In genomic region chr2:105125428-105125827, GRCh38 we compare ENCODE assay signal across 14 cellular contexts.
DNase-seq lines count a peak whose midpoint lies in the region; ATAC-seq and TF ChIP-seq lines count a peak whose summit lies in the region.
"Had no signal": no experiment of that assay in that cellular context is flagged by ENCODE, and none has a peak within 500 bp of the region (broad histone marks: within the 10 kb centered on the region; RNA-seq: fewer than 3 reads in every experiment).

No MANE protein-coding gene starts in this region.

- H3K36me3 ChIP-seq in HEK293 (ENCODE audit: control insufficient read depth in 2 of 2, insufficient read depth in 1 of 2, low read length in 2 of 2) (no peaks in the 10 kb centered on the region), SK-N-SH (replicated peaks in 1 of 2; ENCODE audit: control insufficient read depth in 1 of 2, insufficient read depth in 2 of 2, low read length in 1 of 2) (no peaks in the 10 kb centered on the region), iPS-20b (ENCODE audit: insufficient read depth, low read depth, low read length) (no peaks in the 10 kb centered on the region), right atrium auricular region (no peaks in the 10 kb centered on the region)
- H3K36me3 ChIP-seq: upper lobe of left lung had no signal

- ATAC-seq in GM18858 (IDR thresholded peaks at IDR 0.05; ENCODE audit: unreplicated experiment), result no peak
- ATAC-seq: esophagus mucosa; naive thymus-derived CD8-positive, alpha-beta T cell had no signal

- DNase-seq in ACHN, result peak; percentile 13
- DNase-seq in SK-N-SH, result peak; percentile 41
- DNase-seq in activated naive CD4-positive, alpha-beta T cell treated with anti-CD3 and anti-CD28 coated beads, Interleukin-2, amount 50 U/mL, for 16 hours, result no peak
- no peak for DNase-seq in right atrium auricular region (ENCODE audit: low spot score)
- DNase-seq in activated effector memory CD4-positive, alpha-beta T cell treated with anti-CD3 and anti-CD28 coated beads, Interleukin-2, amount 50 U/mL, for 16 hours, result no peak
- DNase-seq: activated B cell treated with CpG ODN at 0.5 μM for 24 hours; activated T-cell treated with anti-CD3 and anti-CD28 coated beads, Interleukin-2, amount 50 U/mL, for 1 hour; naive thymus-derived CD8-positive, alpha-beta T cell; NCI-H2029; upper lobe of left lung had no signal

- TF ChIP-seq RAD21 in SK-N-SH (IDR thresholded peaks at IDR 0.05; ENCODE audit: low read length), result no peak; the same call in 1 of the 2 replicates

- H3K9ac ChIP-seq in SK-N-SH (no peak overlapping the region), iPS-20b (ENCODE audit: low read depth, low read length) (no peak overlapping the region)

- TF ChIP-seq EP300 in SK-N-SH (IDR thresholded peaks at IDR 0.05; ENCODE audit: borderline replicate concordance in 1 of 2, low read depth in 1 of 2, low read length in 1 of 2), result no peak

- H3K27me3 ChIP-seq in SK-N-SH (ENCODE audit: insufficient read depth) (no peaks in the 10 kb centered on the region; the same call in 1 of the 2 replicates), iPS-20b (ENCODE audit: insufficient read depth, low read length) (no peaks in the 10 kb centered on the region; the same call in 1 of the 2 replicates), right atrium auricular region (no peaks in the 10 kb centered on the region)
- H3K27me3 ChIP-seq: upper lobe of left lung had no signal

- CTCF ChIA-PET in HEK293 (lab: Yijun Ruan, JAX) (interaction anchor here (0.7 to 1.8 kb wide), 3 partner anchors 9 to 55 kb away, joined by 3 to 9 read pairs (median 3); no protein-coding TSS in a partner anchor), SK-N-SH (lab: Yijun Ruan, JAX) (interaction anchor here (1.0 to 18.8 kb wide), 3 partner anchors 8 to 114 kb away, joined by 3 to 459 read pairs (median 21); partner anchors contain the start of gene GPR45)

- no peak overlapping the region for H3K4me2 ChIP-seq in SK-N-SH

- H3K4me3 ChIP-seq in HEK293 (ENCODE audit: low read depth, low read length), result no peak overlapping the region
- no peak overlapping the region for H3K4me3 ChIP-seq in SK-N-SH (ENCODE audit: low read depth in 2 of 2, low read length in 1 of 2)
- peak overlapping the region; percentile 54; the same call in 1 of the 2 replicates for H3K4me3 ChIP-seq in iPS-20b (ENCODE audit: low read length)
- H3K4me3 ChIP-seq in right atrium auricular region, result no peak overlapping the region
- H3K4me3 ChIP-seq: upper lobe of left lung had no signal

- TF ChIP-seq CTCF in HEK293 (tag by site-specific recombination; IDR thresholded peaks at IDR 0.05) (no peak), SK-N-SH (IDR thresholded peaks at IDR 0.05) (peak; percentile 16; the same call in 1 of the 2 replicates), right atrium auricular region (IDR thresholded peaks at IDR 0.05) (no peak)

- H3K9me3 ChIP-seq in HEK293 (ENCODE audit: control insufficient read depth, insufficient read depth, low read depth, low read length) (no peaks in the 10 kb centered on the region), SK-N-SH (no peaks in the 10 kb centered on the region), iPS-20b (ENCODE audit: insufficient read depth, low read depth, low read length) (no peaks in the 10 kb centered on the region), right atrium auricular region (peaks cover 0 to 8% of the 10 kb centered on the region in 2 donors)
- H3K9me3 ChIP-seq: upper lobe of left lung had no signal

- no peak overlapping the region for H2AFZ ChIP-seq in SK-N-SH (ENCODE audit: low read depth)

- H3F3A ChIP-seq in SK-N-SH (replicated peaks; ENCODE audit: insufficient read depth), result no peaks in the 10 kb centered on the region

- H3K4me1 ChIP-seq in HEK293 (ENCODE audit: control insufficient read depth, insufficient read depth, low read length) (no peaks in the 10 kb centered on the region), SK-N-SH (ENCODE audit: control insufficient read depth in 1 of 2, insufficient read depth in 2 of 2, low read depth in 1 of 2, low read length in 1 of 2) (no peaks in the 10 kb centered on the region), iPS-20b (ENCODE audit: insufficient read depth, low read length) (peaks cover 3% of the 10 kb centered on the region; the same call in 1 of the 2 replicates), right atrium auricular region (no peaks in the 10 kb centered on the region)
- H3K4me1 ChIP-seq: upper lobe of left lung had no signal

- H3K9me2 ChIP-seq in SK-N-SH, result no peaks in the 10 kb centered on the region

- H4K20me1 ChIP-seq in SK-N-SH (ENCODE audit: insufficient read depth), result no peaks in the 10 kb centered on the region

- POLR2A ChIA-PET in HEK293 (lab: Yijun Ruan, JAX), result no interaction called here
- POLR2A ChIA-PET in SK-N-SH (lab: Yijun Ruan, JAX), result no interaction called here

- H3K79me2 ChIP-seq in SK-N-SH (ENCODE audit: insufficient read depth), result no peaks in the 10 kb centered on the region

- H3K27ac ChIP-seq in HEK293 (ENCODE audit: extremely low read depth, low read depth, low read length), result no peak overlapping the region
- no peak overlapping the region for H3K27ac ChIP-seq in SK-N-SH (ENCODE audit: low read depth in 2 of 2, low read length in 1 of 2)
- H3K27ac ChIP-seq in iPS-20b (ENCODE audit: low read length), result no peak overlapping the region
- H3K27ac ChIP-seq in right atrium auricular region, result no peak overlapping the region
- H3K27ac ChIP-seq: upper lobe of left lung had no signal

- 38% methylated on average over 4 of the region's 4 CpGs for WGBS in SK-N-SH (ENCODE audit: low lambda C conversion rate)

- in situ Hi-C loops in ACHN (cut with HindIII; ENCODE audit: low pct_ligation_motif_present, low pct_unique_long_range_greater_than_20kb, low sequenced_read_pairs), result no loop called here

TF ChIP-seq in HEK293, 187 proteins besides CTCF, POLR2A, EP300 and RAD21:
- peak; percentile 64 for TF ChIP-seq ZNF10 (tag by site-specific recombination; IDR thresholded peaks at IDR 0.05)
- TF ChIP-seq YY1 (tag by site-specific recombination; IDR thresholded peaks at IDR 0.05), result no peak
- TF ChIP-seq ZNF830 (tag by site-specific recombination; IDR thresholded peaks at IDR 0.05; ENCODE audit: low read depth), result no peak
- no peak for TF ChIP-seq TSHZ1 (tag by site-specific recombination; IDR thresholded peaks at IDR 0.05; ENCODE audit: borderline replicate concordance)
- no peak for TF ChIP-seq ZNF266 (tag by site-specific recombination; IDR thresholded peaks at IDR 0.05; ENCODE audit: low read depth)

TF ChIP-seq in SK-N-SH, 30 proteins besides CTCF, POLR2A, EP300 and RAD21:
- TF ChIP-seq REST (IDR thresholded peaks at IDR 0.05; ENCODE audit: low read depth, low read length), result no peak
- TF ChIP-seq SMC3 (IDR thresholded peaks at IDR 0.05; ENCODE audit: low read depth, low read length), result no peak
- TF ChIP-seq RCOR1 (IDR thresholded peaks at IDR 0.05; ENCODE audit: low read length), result no peak

Comparison
In these comparisons a context has a peak if more than half of its experiments do, and no peak if none do; other contexts are left out.
1. DNase-seq: peak in ACHN (single experiment) and SK-N-SH (single experiment); none in activated naive CD4-positive, alpha-beta T cell treated with anti-CD3 and anti-CD28 coated beads, Interleukin-2, amount 50 U/mL, for 16 hours (single experiment), right atrium auricular region (single experiment) and activated effector memory CD4-positive, alpha-beta T cell treated with anti-CD3 and anti-CD28 coated beads, Interleukin-2, amount 50 U/mL, for 16 hours (single experiment).